1 cellular context compared by ENCODE assay signal in genomic region chr3:126109860-126110235, GRCh38.
TF ChIP-seq lines count a peak whose summit lies in the region.

No MANE protein-coding gene starts in this region.

TF ChIP-seq in HepG2, 621 proteins besides CTCF, POLR2A, EP300 and RAD21 (continued from another document):
- TF ChIP-seq YY1 (IDR thresholded peaks at IDR 0.05; ENCODE audit: insufficient read depth, insufficient replicate concordance, low read depth, low read length) (no peak), ZNF337 (CRISPR knock-in tag; IDR thresholded peaks at IDR 0.05; ENCODE audit: borderline replicate concordance, low read depth) (no peak), ETV5 (CRISPR knock-in tag; IDR thresholded peaks at IDR 0.05; ENCODE audit: borderline replicate concordance) (no peak), ZNF572 (CRISPR knock-in tag; IDR thresholded peaks at IDR 0.05) (no peak), ATF3 (CRISPR knock-in tag; IDR thresholded peaks at IDR 0.05) (no peak), ZBTB1 (CRISPR knock-in tag; IDR thresholded peaks at IDR 0.05; ENCODE audit: borderline replicate concordance) (no peak), ZNF253 (CRISPR knock-in tag; IDR thresholded peaks at IDR 0.05; ENCODE audit: borderline replicate concordance) (no peak)
